In the genomic region with DNA sequence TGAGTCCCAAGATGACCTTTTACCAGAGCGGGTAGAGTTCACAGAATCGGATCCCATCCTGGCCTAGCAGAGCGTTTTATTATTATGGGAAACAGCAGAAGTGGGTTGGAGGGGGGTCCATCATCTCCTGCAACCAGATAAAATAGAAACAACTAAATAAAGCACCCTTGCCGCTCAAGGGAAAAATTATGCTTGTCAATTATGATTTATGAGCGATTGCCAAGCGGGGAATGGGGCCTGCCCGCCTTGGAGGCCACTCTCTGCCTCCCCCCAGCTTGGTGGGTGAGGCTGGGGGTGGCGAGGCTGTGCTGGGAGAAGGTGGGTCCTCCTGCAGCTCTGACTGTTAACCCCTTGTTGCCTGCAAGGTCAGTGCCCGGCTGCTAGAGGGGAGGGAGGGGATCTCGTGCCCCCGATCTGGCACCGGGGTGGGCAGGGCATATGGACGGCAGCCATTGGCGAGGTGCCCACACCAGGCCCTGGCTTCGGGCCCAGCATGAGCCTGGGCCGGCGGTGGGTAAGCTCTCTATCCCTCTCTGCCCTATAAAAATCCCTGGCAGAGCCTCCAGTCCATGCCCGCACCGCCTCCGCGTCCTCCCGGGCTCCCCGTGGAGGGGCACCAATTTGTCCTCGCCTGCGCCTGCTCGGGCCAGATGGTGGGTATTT, we compare ENCODE assay signal across 18 cellular contexts.
DNase-seq lines count a peak whose midpoint lies in the region; ATAC-seq and TF ChIP-seq lines count a peak whose summit lies in the region.
"Had no signal": no experiment of that assay in that cellular context is flagged by ENCODE, and none has a peak within 500 bp of the region (broad histone marks: within the 10 kb centered on the region; RNA-seq: fewer than 3 reads in every experiment).

No MANE protein-coding gene starts in this region.

- H3K27ac Mint-ChIP-seq in activated CD8-positive, alpha-beta memory T cell treated with anti-CD3 and anti-CD28 coated beads, Interleukin-2, amount 10 ng/mL, durations not matched to agents 7 days and 5 days: no peak overlapping the region
- H3K27ac Mint-ChIP-seq: naive thymus-derived CD8-positive, alpha-beta T cell had no signal

- POLR2A ChIA-PET in PC-9 (lab: Charles Lee; ENCODE audit: unreplicated experiment): no interaction called here

- H3K4me3 Mint-ChIP-seq in activated CD8-positive, alpha-beta memory T cell treated with anti-CD3 and anti-CD28 coated beads, Interleukin-2, amount 10 ng/mL, durations not matched to agents 7 days and 5 days: no peak overlapping the region
- H3K4me3 Mint-ChIP-seq: naive thymus-derived CD8-positive, alpha-beta T cell had no signal

- H3K4me1 Mint-ChIP-seq in activated CD8-positive, alpha-beta memory T cell treated with anti-CD3 and anti-CD28 coated beads, Interleukin-2, amount 10 ng/mL, durations not matched to agents 7 days and 5 days: peaks cover 4% of the 10 kb centered on the region

- no peaks in the 10 kb centered on the region for H3K79me2 ChIP-seq in PC-9 (ENCODE audit: low read depth)

- no peaks in the 10 kb centered on the region for H4K20me1 ChIP-seq in PC-9 (ENCODE audit: insufficient read depth)

- TF ChIP-seq CTCF in spleen (IDR thresholded peaks at IDR 0.05 in 8 of 11, conservative IDR thresholded peaks at IDR 0.05 in 3 of 11): no peak
- TF ChIP-seq CTCF in prostate gland (IDR thresholded peaks at IDR 0.05): no peak
- TF ChIP-seq CTCF in PC-9 (conservative IDR thresholded peaks at IDR 0.05): no peak

- no peaks in the 10 kb centered on the region for H3K36me3 ChIP-seq in spleen
- H3K36me3 ChIP-seq in prostate gland: no peaks in the 10 kb centered on the region
- no peaks in the 10 kb centered on the region for H3K36me3 ChIP-seq in PC-9 (ENCODE audit: low read depth)
- H3K36me3 ChIP-seq: WERI-Rb-1 had no signal

- 74 to 87% (median 84%) methylated on average over 21 to 26 of the region's 26 CpGs for WGBS in spleen, 5 donors
- 49% methylated on average over 26 of the region's 26 CpGs for WGBS in prostate gland

- peak; percentile 35 for DNase-seq in activated CD8-positive, alpha-beta memory T cell treated with anti-CD3 and anti-CD28 coated beads for 24 hours
- DNase-seq in activated CD8-positive, alpha-beta memory T cell treated with anti-CD3 and anti-CD28 coated beads, Interleukin-2, amount 10 ng/mL, durations not matched to agents 7 days and 5 days: no peak
- DNase-seq in left ventricle myocardium superior (peak; percentile 73), spleen (peak; percentile 69), prostate gland (ENCODE audit: low spot score) (no peak), GOT3 (lab: John Stamatoyannopoulos, UW) (no peak), PC-9 (no peak)
- DNase-seq: activated gamma-delta T cell; foreskin fibroblast; naive thymus-derived CD8-positive, alpha-beta T cell; NCI-H1930; NCI-H82; T-helper 1 cell had no signal

- no TSS peak for BruUV-seq in PC-9 (replicated peaks; lab: Mats Ljungman, UMichigan)

- H3K4me2 ChIP-seq in PC-9: no peak overlapping the region
- H3K4me2 ChIP-seq: A549 had no signal

- H3K27ac ChIP-seq in spleen: no peak overlapping the region
- H3K27ac ChIP-seq in prostate gland: no peak overlapping the region
- H3K27ac ChIP-seq in PC-9: no peak overlapping the region
- H3K27ac ChIP-seq: A549, RWPE1, WERI-Rb-1 had no signal

- H3K9me3 Mint-ChIP-seq in activated CD8-positive, alpha-beta memory T cell treated with anti-CD3 and anti-CD28 coated beads, Interleukin-2, amount 10 ng/mL, durations not matched to agents 7 days and 5 days (ENCODE audit: low read depth): no peaks in the 10 kb centered on the region

- H3F3A ChIP-seq in PC-9 (ENCODE audit: insufficient read depth, low read depth): no peaks in the 10 kb centered on the region

- TF ChIP-seq POLR2A in spleen (IDR thresholded peaks at IDR 0.05) (no peak), prostate gland (IDR thresholded peaks at IDR 0.05) (no peak)

- no peak for ATAC-seq in activated CD8-positive, alpha-beta memory T cell treated with anti-CD3 and anti-CD28 coated beads, Interleukin-2, amount 10 ng/mL, durations not matched to agents 7 days and 5 days
- ATAC-seq in SK-N-SH treated with all-trans-retinoic acid at 6 μM for 48 hours (peak; percentile 19; the same call in 1 of the 3 replicates), left ventricle myocardium superior (peak; percentile 89)
- ATAC-seq: A549; naive thymus-derived CD8-positive, alpha-beta T cell had no signal

- H3K4me3 ChIP-seq in spleen (no peak overlapping the region), prostate gland (no peak overlapping the region), PC-9 (no peak overlapping the region)
- H3K4me3 ChIP-seq: A549, lung had no signal

- H2AFZ ChIP-seq in PC-9: no peak overlapping the region

- no peaks in the 10 kb centered on the region for H3K4me1 ChIP-seq in spleen
- peaks cover 4% of the 10 kb centered on the region for H3K4me1 ChIP-seq in prostate gland (replicated peaks)
- no peaks in the 10 kb centered on the region for H3K4me1 ChIP-seq in PC-9 (replicated peaks; ENCODE audit: insufficient read depth)
- H3K4me1 ChIP-seq: A549 had no signal

- CTCF ChIA-PET in activated CD8-positive, alpha-beta memory T cell treated with anti-CD3 and anti-CD28 coated beads, Interleukin-2, amount 10 ng/mL, durations not matched to agents 7 days and 5 days (lab: Charles Lee): no interaction called here
- CTCF ChIA-PET in PC-9 (lab: Charles Lee): no interaction called here

- no peaks in the 10 kb centered on the region for H3K9me2 ChIP-seq in PC-9 (ENCODE audit: insufficient read depth)

- peaks cover 3% of the 10 kb centered on the region for H3K27me3 Mint-ChIP-seq in activated CD8-positive, alpha-beta memory T cell treated with anti-CD3 and anti-CD28 coated beads, Interleukin-2, amount 10 ng/mL, durations not matched to agents 7 days and 5 days

- H3K36me3 Mint-ChIP-seq in activated CD8-positive, alpha-beta memory T cell treated with anti-CD3 and anti-CD28 coated beads, Interleukin-2, amount 10 ng/mL, durations not matched to agents 7 days and 5 days: no peaks in the 10 kb centered on the region
- H3K36me3 Mint-ChIP-seq: naive thymus-derived CD8-positive, alpha-beta T cell had no signal

- H3K27me3 ChIP-seq in spleen (replicated peaks in 1 of 7) (peaks cover 0 to 11% (median 0%) of the 10 kb centered on the region in 7 donors), prostate gland (replicated peaks; ENCODE audit: insufficient read depth) (no peaks in the 10 kb centered on the region), PC-9 (ENCODE audit: insufficient read depth, low read depth) (peaks cover 51% of the 10 kb centered on the region)

- intact Hi-C loops in left ventricle myocardium superior (cut with micrococcal nuclease): no loop called here
- intact Hi-C loops in spleen (cut with DNase I; ENCODE audit: low total_unique reads): no loop called here
- intact Hi-C loops in prostate gland (cut with DNase I): no loop called here
- intact Hi-C loops in PC-9 (cut with micrococcal nuclease; ENCODE audit: unreplicated experiment): no loop called here

- no peaks in the 10 kb centered on the region for H3K9me3 ChIP-seq in spleen
- H3K9me3 ChIP-seq in prostate gland: no peaks in the 10 kb centered on the region
- no peaks in the 10 kb centered on the region for H3K9me3 ChIP-seq in PC-9 (ENCODE audit: insufficient read depth, low read depth)
- H3K9me3 ChIP-seq: A549 had no signal

TF ChIP-seq in SK-N-SH treated with all-trans-retinoic acid at 6 μM for 48 hours, 23 proteins besides CTCF, POLR2A, EP300 and RAD21:
- TF ChIP-seq RARB (CRISPR knock-in tag; IDR thresholded peaks at IDR 0.05) (no peak), SNAI2 (CRISPR knock-in tag; IDR thresholded peaks at IDR 0.05) (no peak), CSDC2 (CRISPR knock-in tag; IDR thresholded peaks at IDR 0.05) (no peak), ESRRG (CRISPR knock-in tag; IDR thresholded peaks at IDR 0.05) (no peak), GLIS3 (CRISPR knock-in tag; IDR thresholded peaks at IDR 0.05) (no peak), CREB5 (CRISPR knock-in tag; IDR thresholded peaks at IDR 0.05; ENCODE audit: low read depth) (no peak), ZFP30 (CRISPR knock-in tag; IDR thresholded peaks at IDR 0.05) (no peak), TOX (CRISPR knock-in tag; IDR thresholded peaks at IDR 0.05; ENCODE audit: borderline replicate concordance) (no peak), TSHZ2 (CRISPR knock-in tag; IDR thresholded peaks at IDR 0.05) (no peak), ZNF565 (CRISPR knock-in tag; conservative IDR thresholded peaks at IDR 0.05; ENCODE audit: low read depth) (no peak)

Comparison
In these comparisons a context has a peak if more than half of its experiments do, and no peak if none do; other contexts are left out.
1. DNase-seq: peak in activated CD8-positive, alpha-beta memory T cell treated with anti-CD3 and anti-CD28 coated beads for 24 hours (single experiment), left ventricle myocardium superior (single experiment) and spleen (single experiment); none in activated CD8-positive, alpha-beta memory T cell treated with anti-CD3 and anti-CD28 coated beads, Interleukin-2, amount 10 ng/mL, durations not matched to agents 7 days and 5 days (single experiment), prostate gland (single experiment), GOT3 (single experiment) and PC-9 (0 of 2).